ENCODE assay signal across 9 cellular contexts in genomic region chr7:727806-728460, GRCh38. TPM values are rescaled to one million over a fixed set of nuclear protein-coding genes. Genes with fewer than 3 reads are reported as not detected.
A peak's percentile ranks its signal among the peaks of the same experiment; 100 is the strongest.
DNase-seq lines count a peak whose midpoint lies in the region; ATAC-seq and TF ChIP-seq lines count a peak whose summit lies in the region.
"Had no signal": no experiment of that assay in that cellular context is flagged by ENCODE, and none has a peak within 500 bp of the region (broad histone marks: within the 10 kb centered on the region; RNA-seq: fewer than 3 reads in every experiment).

No MANE protein-coding gene starts in this region.

- H3K9me3 ChIP-seq in Karpas-422 (ENCODE audit: low read length) = peaks cover 10% of the 10 kb centered on the region

- DNase-seq in Karpas-422 (no peak), coronary artery (ENCODE audit: low spot score) (no peak), superior temporal gyrus (ENCODE audit: extremely low spot score) (no peak), T1000 (lab: John Stamatoyannopoulos, UW) (no peak), SHP77 treated with DMSO at 0.1 percent for 48 hours (lab: John Stamatoyannopoulos, UW) (no peak)
- DNase-seq: activated gamma-delta T cell had no signal

- H3K4me2 ChIP-seq in Karpas-422 (ENCODE audit: low read depth, low read length, poor library complexity, severe bottlenecking) = peak overlapping the region; percentile 80

- peak overlapping the region; percentile 90 to 93 (median 92) for H3K4me3 Mint-ChIP-seq in nephron

- peaks cover 26% of the 10 kb centered on the region for H3K9me3 Mint-ChIP-seq in nephron

- H3K27me3 Mint-ChIP-seq in nephron (ENCODE audit: low read depth) = no peaks in the 10 kb centered on the region

- no peak overlapping the region for H2AFZ ChIP-seq in Karpas-422 (ENCODE audit: low read length)

- H3K36me3 Mint-ChIP-seq in nephron (ENCODE audit: low read depth) = peaks cover 50% of the 10 kb centered on the region

- H3K27ac ChIP-seq in C4-2B = peak overlapping the region; percentile 98
- H3K27ac ChIP-seq in Karpas-422 (ENCODE audit: low read length) = no peak overlapping the region
- peak overlapping the region in 1 of 2 donors; percentile 37 for H3K27ac ChIP-seq in coronary artery

- peaks cover 37% of the 10 kb centered on the region for H3K4me1 Mint-ChIP-seq in nephron

- peaks cover 55% of the 10 kb centered on the region for H3K36me3 ChIP-seq in Karpas-422 (ENCODE audit: insufficient read depth, low read length)

- H4K20me1 ChIP-seq in Karpas-422 (ENCODE audit: insufficient read depth, low read depth, low read length) = no peaks in the 10 kb centered on the region

- no peaks in the 10 kb centered on the region for H3K9me2 ChIP-seq in Karpas-422 (replicated peaks; ENCODE audit: insufficient read depth, low read length)

- H3K27ac Mint-ChIP-seq in nephron = peak overlapping the region; percentile 34 to 63 (median 39)

- peak overlapping the region; percentile 90 for H3K9ac ChIP-seq in Karpas-422 (ENCODE audit: low read length)

- TF ChIP-seq CTCF in C4-2B (conservative IDR thresholded peaks at IDR 0.05) = no peak
- no peak for TF ChIP-seq CTCF in coronary artery (IDR thresholded peaks at IDR 0.05)
- no peak for TF ChIP-seq CTCF in nephron (IDR thresholded peaks at IDR 0.05; ENCODE audit: unreplicated experiment in 3 of 3)

- peaks cover 75% of the 10 kb centered on the region for H3K79me2 ChIP-seq in Karpas-422 (ENCODE audit: low read length)

- H3K27me3 ChIP-seq in Karpas-422 (ENCODE audit: low read length) = no peaks in the 10 kb centered on the region

- ATAC-seq in HG02623 (IDR thresholded peaks at IDR 0.05; ENCODE audit: unreplicated experiment) = no peak

- peaks cover 22% of the 10 kb centered on the region for H3K4me1 ChIP-seq in Karpas-422 (ENCODE audit: low read length)

- peak overlapping the region; percentile 86 for H3K4me3 ChIP-seq in Karpas-422 (ENCODE audit: low read length)
- peak overlapping the region; percentile 82 for H3K4me3 ChIP-seq in coronary artery

RNA-seq across cellular contexts. Expression of gene PRKAR1B, which starts 0.9 kb away (rescaled TPM):
- 9.6 and 20.0 TPM in 2 replicates for total RNA-seq in Karpas-422 (2014; rRNA removed; shearing (Covaris generic); ENCODE audit: low replicate concordance)

RNA-seq across cellular contexts. Expression of gene DNAAF5, which starts 1.4 kb away (rescaled TPM):
- total RNA-seq in Karpas-422 (2014; rRNA removed; shearing (Covaris generic); ENCODE audit: low replicate concordance) = 21.0 and 22.6 TPM in 2 replicates
